Comparison of ENCODE assay signal across 1 cellular context in the genomic region with DNA sequence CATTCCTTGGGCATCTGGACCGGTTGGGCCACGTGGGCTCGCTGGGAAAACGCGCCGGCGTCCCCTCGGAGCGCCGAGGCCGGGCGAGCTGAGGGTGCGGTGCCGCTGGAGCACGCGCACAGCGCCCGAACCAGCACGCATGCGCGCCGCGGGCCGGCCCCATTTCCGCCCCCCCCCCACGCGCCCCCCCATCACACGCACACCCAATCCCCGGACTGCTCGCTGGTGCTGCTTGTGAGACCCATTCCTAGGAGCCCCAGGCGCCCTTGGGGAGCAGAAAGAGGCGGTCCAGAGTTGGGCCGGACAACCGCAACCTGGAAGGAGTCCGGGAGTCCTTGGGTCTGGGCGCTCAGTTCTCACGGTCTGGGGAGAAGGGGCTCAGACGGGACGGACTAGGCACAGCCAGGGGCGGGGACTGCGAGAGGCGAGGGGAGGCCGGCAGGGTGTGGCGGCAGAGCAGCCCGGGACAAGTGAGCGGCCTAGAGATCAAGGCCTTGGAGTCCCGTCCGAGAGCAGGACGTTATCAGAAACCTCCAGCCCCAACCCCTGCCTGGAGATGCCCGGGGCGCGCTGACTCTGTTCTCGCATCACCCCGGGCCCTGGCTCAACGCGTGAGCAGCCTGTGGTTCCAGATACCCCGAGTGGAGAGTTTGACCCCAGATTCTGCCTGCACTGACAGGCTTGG.
TF ChIP-seq lines count a peak whose summit lies in the region.

No MANE protein-coding gene starts in this region.

TF ChIP-seq in HepG2, 621 proteins besides CTCF, POLR2A, EP300 and RAD21:
- no peak for TF ChIP-seq SUZ12 (IDR thresholded peaks at IDR 0.05; ENCODE audit: low read depth, low read length)
- TF ChIP-seq GABPB1 (CRISPR knock-in tag; IDR thresholded peaks at IDR 0.05) = peak; percentile 22; the same call in 1 of the 2 replicates
- TF ChIP-seq ZFY (CRISPR knock-in tag; IDR thresholded peaks at IDR 0.05) = peak; percentile 50; the same call in 1 of the 2 replicates
- 0 out of 2 replicates have a peak, but pooled peaks have one; percentile 58 for TF ChIP-seq ZNF740 (CRISPR knock-in tag; IDR thresholded peaks at IDR 0.05)
- no peak for TF ChIP-seq HOXA7 (CRISPR knock-in tag; IDR thresholded peaks at IDR 0.05)
- TF ChIP-seq ETV5 (CRISPR knock-in tag; IDR thresholded peaks at IDR 0.05; ENCODE audit: borderline replicate concordance) = no peak
- TF ChIP-seq HOXA3 (CRISPR knock-in tag; IDR thresholded peaks at IDR 0.05) = peak; percentile 6; the same call in 1 of the 2 replicates
- TF ChIP-seq ZFP82 (CRISPR knock-in tag; IDR thresholded peaks at IDR 0.05; ENCODE audit: borderline replicate concordance) = peak; percentile 30; the same call in 1 of the 2 replicates
- no peak for TF ChIP-seq ZNF263 (CRISPR knock-in tag; IDR thresholded peaks at IDR 0.05)
- peak; percentile 56 for TF ChIP-seq HDAC1 (CRISPR knock-in tag; IDR thresholded peaks at IDR 0.05)
- TF ChIP-seq ZXDC (CRISPR knock-in tag; IDR thresholded peaks at IDR 0.05) = 0 out of 2 replicates have a peak, but pooled peaks have one; percentile 31
- TF ChIP-seq ZNF501 (CRISPR knock-in tag; IDR thresholded peaks at IDR 0.05) = no peak
- TF ChIP-seq SOX6 (IDR thresholded peaks at IDR 0.05) = no peak
- no peak for TF ChIP-seq SOX6 (CRISPR knock-in tag; IDR thresholded peaks at IDR 0.05)
- TF ChIP-seq ZNF292 (CRISPR knock-in tag; IDR thresholded peaks at IDR 0.05; ENCODE audit: borderline replicate concordance, low read depth) = 0 out of 2 replicates have a peak, but pooled peaks have one; percentile 2
- TF ChIP-seq ZFX (CRISPR knock-in tag; IDR thresholded peaks at IDR 0.05; ENCODE audit: low read depth) = peak; percentile 33; the same call in 1 of the 2 replicates
- TF ChIP-seq, protein P1, sequence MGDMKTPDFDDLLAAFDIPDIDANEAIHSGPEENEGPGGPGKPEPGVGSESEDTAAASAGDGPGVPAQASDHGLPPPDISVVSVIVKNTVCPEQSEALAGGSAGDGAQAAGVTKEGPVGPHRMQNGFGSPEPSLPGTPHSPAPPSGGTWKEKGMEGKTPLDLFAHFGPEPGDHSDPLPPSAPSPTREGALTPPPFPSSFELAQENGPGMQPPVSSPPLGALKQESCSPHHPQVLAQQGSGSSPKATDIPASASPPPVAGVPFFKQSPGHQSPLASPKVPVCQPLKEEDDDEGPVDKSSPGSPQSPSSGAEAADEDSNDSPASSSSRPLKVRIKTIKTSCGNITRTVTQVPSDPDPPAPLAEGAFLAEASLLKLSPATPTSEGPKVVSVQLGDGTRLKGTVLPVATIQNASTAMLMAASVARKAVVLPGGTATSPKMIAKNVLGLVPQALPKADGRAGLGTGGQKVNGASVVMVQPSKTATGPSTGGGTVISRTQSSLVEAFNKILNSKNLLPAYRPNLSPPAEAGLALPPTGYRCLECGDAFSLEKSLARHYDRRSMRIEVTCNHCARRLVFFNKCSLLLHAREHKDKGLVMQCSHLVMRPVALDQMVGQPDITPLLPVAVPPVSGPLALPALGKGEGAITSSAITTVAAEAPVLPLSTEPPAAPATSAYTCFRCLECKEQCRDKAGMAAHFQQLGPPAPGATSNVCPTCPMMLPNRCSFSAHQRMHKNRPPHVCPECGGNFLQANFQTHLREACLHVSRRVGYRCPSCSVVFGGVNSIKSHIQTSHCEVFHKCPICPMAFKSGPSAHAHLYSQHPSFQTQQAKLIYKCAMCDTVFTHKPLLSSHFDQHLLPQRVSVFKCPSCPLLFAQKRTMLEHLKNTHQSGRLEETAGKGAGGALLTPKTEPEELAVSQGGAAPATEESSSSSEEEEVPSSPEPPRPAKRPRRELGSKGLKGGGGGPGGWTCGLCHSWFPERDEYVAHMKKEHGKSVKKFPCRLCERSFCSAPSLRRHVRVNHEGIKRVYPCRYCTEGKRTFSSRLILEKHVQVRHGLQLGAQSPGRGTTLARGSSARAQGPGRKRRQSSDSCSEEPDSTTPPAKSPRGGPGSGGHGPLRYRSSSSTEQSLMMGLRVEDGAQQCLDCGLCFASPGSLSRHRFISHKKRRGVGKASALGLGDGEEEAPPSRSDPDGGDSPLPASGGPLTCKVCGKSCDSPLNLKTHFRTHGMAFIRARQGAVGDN (CRISPR knock-in tag; IDR thresholded peaks at IDR 0.05) = peak; percentile 27; the same call in 1 of the 2 replicates
- TF ChIP-seq, protein P2, sequence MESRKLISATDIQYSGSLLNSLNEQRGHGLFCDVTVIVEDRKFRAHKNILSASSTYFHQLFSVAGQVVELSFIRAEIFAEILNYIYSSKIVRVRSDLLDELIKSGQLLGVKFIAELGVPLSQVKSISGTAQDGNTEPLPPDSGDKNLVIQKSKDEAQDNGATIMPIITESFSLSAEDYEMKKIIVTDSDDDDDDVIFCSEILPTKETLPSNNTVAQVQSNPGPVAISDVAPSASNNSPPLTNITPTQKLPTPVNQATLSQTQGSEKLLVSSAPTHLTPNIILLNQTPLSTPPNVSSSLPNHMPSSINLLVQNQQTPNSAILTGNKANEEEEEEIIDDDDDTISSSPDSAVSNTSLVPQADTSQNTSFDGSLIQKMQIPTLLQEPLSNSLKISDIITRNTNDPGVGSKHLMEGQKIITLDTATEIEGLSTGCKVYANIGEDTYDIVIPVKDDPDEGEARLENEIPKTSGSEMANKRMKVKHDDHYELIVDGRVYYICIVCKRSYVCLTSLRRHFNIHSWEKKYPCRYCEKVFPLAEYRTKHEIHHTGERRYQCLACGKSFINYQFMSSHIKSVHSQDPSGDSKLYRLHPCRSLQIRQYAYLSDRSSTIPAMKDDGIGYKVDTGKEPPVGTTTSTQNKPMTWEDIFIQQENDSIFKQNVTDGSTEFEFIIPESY (CRISPR knock-in tag; IDR thresholded peaks at IDR 0.05) = peak; percentile 49; the same call in 1 of the 2 replicates
- TF ChIP-seq ZBTB7B (CRISPR knock-in tag; IDR thresholded peaks at IDR 0.05) = no peak
- 0 out of 2 replicates have a peak, but pooled peaks have one; percentile 32 for TF ChIP-seq MAX (IDR thresholded peaks at IDR 0.05)
- TF ChIP-seq DZIP1 (CRISPR knock-in tag; IDR thresholded peaks at IDR 0.05) = 0 out of 2 replicates have a peak, but pooled peaks have one; percentile 44
- no peak for TF ChIP-seq NFRKB (IDR thresholded peaks at IDR 0.05)
- peak; percentile 0; the same call in 1 of the 2 replicates for TF ChIP-seq MTA1 (CRISPR knock-in tag; IDR thresholded peaks at IDR 0.05; ENCODE audit: borderline replicate concordance)
- no peak for TF ChIP-seq ZNF589 (CRISPR knock-in tag; conservative IDR thresholded peaks at IDR 0.05)
- peak; percentile 77; the same call in 1 of the 2 replicates for TF ChIP-seq ZNF253 (CRISPR knock-in tag; IDR thresholded peaks at IDR 0.05; ENCODE audit: borderline replicate concordance)
- TF ChIP-seq PHF21A (CRISPR knock-in tag; IDR thresholded peaks at IDR 0.05) = peak; percentile 39; the same call in 1 of the 2 replicates
- TF ChIP-seq ZNF777 (CRISPR knock-in tag; IDR thresholded peaks at IDR 0.05) = peak; percentile 90
- TF ChIP-seq ZNF770 (CRISPR knock-in tag; IDR thresholded peaks at IDR 0.05) = no peak
- no peak for TF ChIP-seq HNF4G (IDR thresholded peaks at IDR 0.05; ENCODE audit: borderline replicate concordance, low read depth, low read length)
- no peak for TF ChIP-seq HNF4G (CRISPR knock-in tag; IDR thresholded peaks at IDR 0.05; ENCODE audit: borderline replicate concordance, low read depth)
- TF ChIP-seq USF2 (IDR thresholded peaks at IDR 0.05; ENCODE audit: low read depth, low read length) = no peak
- no peak for TF ChIP-seq USF2 (CRISPR knock-in tag; IDR thresholded peaks at IDR 0.05; ENCODE audit: borderline replicate concordance)
